ENCODE assay signal across 2 cellular contexts in the genomic region with DNA sequence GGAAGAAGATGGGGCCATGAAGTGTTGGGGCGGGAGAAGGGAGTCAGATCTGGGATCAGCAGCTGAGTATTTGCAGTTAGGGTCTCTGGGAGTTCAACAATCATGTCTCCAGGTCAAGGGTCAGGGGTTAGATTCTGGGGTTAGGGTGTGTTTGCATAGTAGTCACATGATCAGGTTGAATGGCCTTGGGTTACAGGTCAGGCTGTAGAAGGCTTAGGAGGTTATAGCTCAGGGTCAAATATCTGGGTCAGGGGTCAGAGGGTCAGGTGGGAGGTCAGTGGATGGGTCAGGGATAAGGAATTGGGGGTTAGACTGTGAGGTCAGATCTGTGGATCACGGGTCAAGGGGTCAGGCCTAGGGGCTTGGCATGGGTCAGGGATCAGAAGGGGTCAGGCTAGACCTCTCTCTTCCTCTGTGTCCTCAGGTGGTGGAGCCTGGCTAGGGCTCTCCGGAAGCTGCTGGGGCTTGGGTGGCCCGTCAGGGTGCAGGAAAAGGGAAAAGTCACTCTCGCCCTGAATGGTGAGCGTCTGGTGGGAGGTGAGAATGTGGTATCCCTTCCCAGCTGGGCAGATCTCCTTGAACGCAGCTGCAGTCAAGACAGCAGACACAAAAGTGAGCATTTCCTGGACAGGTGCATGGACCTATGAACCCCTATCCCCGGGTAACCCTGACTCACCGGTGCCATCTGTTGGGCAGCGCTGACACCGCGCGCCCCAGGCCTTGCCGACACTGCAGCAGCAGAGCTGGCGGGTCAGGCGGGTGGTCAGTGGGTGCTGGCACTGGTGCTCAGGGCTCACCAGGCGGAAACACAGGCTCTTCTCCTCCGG.
A peak's percentile ranks its signal among the peaks of the same experiment; 100 is the strongest.
TF ChIP-seq lines count a peak whose summit lies in the region.

No MANE protein-coding gene starts in this region.

TF ChIP-seq in A549, 52 proteins besides CTCF, POLR2A, EP300 and RAD21 (continued from another document and continues in another):
- TF ChIP-seq ZNF302 (CRISPR knock-in tag; IDR thresholded peaks at IDR 0.05) (no peak), FOXS1 (CRISPR knock-in tag; IDR thresholded peaks at IDR 0.05) (no peak), FOSB (CRISPR knock-in tag; IDR thresholded peaks at IDR 0.05) (no peak), MYC (IDR thresholded peaks at IDR 0.05; ENCODE audit: borderline replicate concordance, low read length) (no peak), CBX2 (IDR thresholded peaks at IDR 0.05; ENCODE audit: borderline replicate concordance, low read depth) (no peak), GATA3 (IDR thresholded peaks at IDR 0.05; ENCODE audit: borderline replicate concordance) (no peak), POLR2AphosphoS2 (conservative IDR thresholded peaks at IDR 0.05; ENCODE audit: low read length) (no peak), NFE2L2 (conservative IDR thresholded peaks at IDR 0.05; ENCODE audit: low read length) (no peak), SMC3 (IDR thresholded peaks at IDR 0.05) (peak; percentile 35; the same call in 1 of the 3 replicates), MAZ (IDR thresholded peaks at IDR 0.05; ENCODE audit: borderline replicate concordance, low read depth, low read length) (no peak), TP53 (CRISPR knock-in tag; IDR thresholded peaks at IDR 0.05) (no peak), KDM5A (IDR thresholded peaks at IDR 0.05) (no peak)
- TF ChIP-seq, protein P1, sequence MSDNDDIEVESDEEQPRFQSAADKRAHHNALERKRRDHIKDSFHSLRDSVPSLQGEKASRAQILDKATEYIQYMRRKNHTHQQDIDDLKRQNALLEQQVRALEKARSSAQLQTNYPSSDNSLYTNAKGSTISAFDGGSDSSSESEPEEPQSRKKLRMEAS (IDR thresholded peaks at IDR 0.05): 0 out of 2 replicates have a peak, but pooled peaks have one; percentile 36
- TF ChIP-seq, protein P2, sequence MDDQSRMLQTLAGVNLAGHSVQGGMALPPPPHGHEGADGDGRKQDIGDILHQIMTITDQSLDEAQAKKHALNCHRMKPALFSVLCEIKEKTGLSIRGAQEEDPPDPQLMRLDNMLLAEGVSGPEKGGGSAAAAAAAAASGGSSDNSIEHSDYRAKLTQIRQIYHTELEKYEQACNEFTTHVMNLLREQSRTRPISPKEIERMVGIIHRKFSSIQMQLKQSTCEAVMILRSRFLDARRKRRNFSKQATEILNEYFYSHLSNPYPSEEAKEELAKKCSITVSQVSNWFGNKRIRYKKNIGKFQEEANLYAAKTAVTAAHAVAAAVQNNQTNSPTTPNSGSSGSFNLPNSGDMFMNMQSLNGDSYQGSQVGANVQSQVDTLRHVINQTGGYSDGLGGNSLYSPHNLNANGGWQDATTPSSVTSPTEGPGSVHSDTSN (IDR thresholded peaks at IDR 0.05): no peak
- TF ChIP-seq, protein P3, sequence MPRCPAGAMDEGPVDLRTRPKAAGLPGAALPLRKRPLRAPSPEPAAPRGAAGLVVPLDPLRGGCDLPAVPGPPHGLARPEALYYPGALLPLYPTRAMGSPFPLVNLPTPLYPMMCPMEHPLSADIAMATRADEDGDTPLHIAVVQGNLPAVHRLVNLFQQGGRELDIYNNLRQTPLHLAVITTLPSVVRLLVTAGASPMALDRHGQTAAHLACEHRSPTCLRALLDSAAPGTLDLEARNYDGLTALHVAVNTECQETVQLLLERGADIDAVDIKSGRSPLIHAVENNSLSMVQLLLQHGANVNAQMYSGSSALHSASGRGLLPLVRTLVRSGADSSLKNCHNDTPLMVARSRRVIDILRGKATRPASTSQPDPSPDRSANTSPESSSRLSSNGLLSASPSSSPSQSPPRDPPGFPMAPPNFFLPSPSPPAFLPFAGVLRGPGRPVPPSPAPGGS (IDR thresholded peaks at IDR 0.05): no peak
- TF ChIP-seq, protein P4, sequence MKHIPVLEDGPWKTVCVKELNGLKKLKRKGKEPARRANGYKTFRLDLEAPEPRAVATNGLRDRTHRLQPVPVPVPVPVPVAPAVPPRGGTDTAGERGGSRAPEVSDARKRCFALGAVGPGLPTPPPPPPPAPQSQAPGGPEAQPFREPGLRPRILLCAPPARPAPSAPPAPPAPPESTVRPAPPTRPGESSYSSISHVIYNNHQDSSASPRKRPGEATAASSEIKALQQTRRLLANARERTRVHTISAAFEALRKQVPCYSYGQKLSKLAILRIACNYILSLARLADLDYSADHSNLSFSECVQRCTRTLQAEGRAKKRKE (CRISPR knock-in tag; IDR thresholded peaks at IDR 0.05; ENCODE audit: low read depth): no peak
- TF ChIP-seq, protein P5, sequence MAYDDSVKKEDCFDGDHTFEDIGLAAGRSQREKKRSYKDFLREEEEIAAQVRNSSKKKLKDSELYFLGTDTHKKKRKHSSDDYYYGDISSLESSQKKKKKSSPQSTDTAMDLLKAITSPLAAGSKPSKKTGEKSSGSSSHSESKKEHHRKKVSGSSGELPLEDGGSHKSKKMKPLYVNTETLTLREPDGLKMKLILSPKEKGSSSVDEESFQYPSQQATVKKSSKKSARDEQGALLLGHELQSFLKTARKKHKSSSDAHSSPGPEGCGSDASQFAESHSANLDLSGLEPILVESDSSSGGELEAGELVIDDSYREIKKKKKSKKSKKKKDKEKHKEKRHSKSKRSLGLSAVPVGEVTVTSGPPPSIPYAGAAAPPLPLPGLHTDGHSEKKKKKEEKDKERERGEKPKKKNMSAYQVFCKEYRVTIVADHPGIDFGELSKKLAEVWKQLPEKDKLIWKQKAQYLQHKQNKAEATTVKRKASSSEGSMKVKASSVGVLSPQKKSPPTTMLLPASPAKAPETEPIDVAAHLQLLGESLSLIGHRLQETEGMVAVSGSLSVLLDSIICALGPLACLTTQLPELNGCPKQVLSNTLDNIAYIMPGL (CRISPR knock-in tag; IDR thresholded peaks at IDR 0.05; ENCODE audit: borderline replicate concordance): no peak
- TF ChIP-seq, protein P6, sequence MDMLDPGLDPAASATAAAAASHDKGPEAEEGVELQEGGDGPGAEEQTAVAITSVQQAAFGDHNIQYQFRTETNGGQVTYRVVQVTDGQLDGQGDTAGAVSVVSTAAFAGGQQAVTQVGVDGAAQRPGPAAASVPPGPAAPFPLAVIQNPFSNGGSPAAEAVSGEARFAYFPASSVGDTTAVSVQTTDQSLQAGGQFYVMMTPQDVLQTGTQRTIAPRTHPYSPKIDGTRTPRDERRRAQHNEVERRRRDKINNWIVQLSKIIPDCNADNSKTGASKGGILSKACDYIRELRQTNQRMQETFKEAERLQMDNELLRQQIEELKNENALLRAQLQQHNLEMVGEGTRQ (IDR thresholded peaks at IDR 0.05): no peak

TF ChIP-seq in GM12891, 5 proteins besides CTCF, POLR2A, EP300 and RAD21:
- TF ChIP-seq POLR2AphosphoS5 (IDR thresholded peaks at IDR 0.05; ENCODE audit: low read depth, low read length) (no peak), SPI1 (IDR thresholded peaks at IDR 0.05; ENCODE audit: low read depth, low read length) (no peak), POU2F2 (IDR thresholded peaks at IDR 0.05; ENCODE audit: low read depth, low read length) (no peak), PAX5 (IDR thresholded peaks at IDR 0.05; ENCODE audit: insufficient read depth, low read length, severe bottlenecking) (no peak), TAF1 (IDR thresholded peaks at IDR 0.05; ENCODE audit: low read depth, low read length) (no peak)
